ENCODE assay signal across 8 cellular contexts in the genomic region with DNA sequence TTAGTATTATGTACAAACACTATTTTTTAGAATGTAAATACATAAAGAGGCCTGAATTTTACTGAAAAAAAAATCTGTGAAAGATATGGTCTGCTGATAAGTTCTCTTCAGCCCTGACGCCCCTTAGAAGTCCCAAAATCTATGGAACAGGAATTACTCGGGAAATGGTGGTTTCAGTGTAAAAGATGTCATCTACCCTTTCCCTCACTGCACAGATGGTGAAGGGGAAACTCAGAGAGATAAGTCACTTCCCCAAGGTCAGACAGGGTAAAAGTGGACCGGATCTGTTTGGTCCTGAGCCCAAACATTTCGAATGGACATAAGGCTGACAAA. TPM values are rescaled to one million over a fixed set of nuclear protein-coding genes. Genes with fewer than 3 reads are reported as not detected.
DNase-seq lines count a peak whose midpoint lies in the region; ATAC-seq, FAIRE-seq and TF ChIP-seq lines count a peak whose summit lies in the region.

No MANE protein-coding gene starts in this region.

- no peaks in the 10 kb centered on the region for H3K9me3 ChIP-seq in astrocyte (ENCODE audit: insufficient read depth, low read depth, low read length)

- peak overlapping the region; percentile 97 for H2AFZ ChIP-seq in astrocyte (ENCODE audit: low read depth, low read length)

- no peak for DNase-seq in GM12864 (ENCODE audit: low read depth)
- no peak for DNase-seq in astrocyte (ENCODE audit: low read depth)
- DNase-seq in nephron progenitor cell: no peak
- DNase-seq in AG20443 (ENCODE audit: low spot score): no peak
- DNase-seq in activated CD4-positive, CD25-positive, alpha-beta regulatory T cell treated with anti-CD3 and anti-CD28 coated beads, Interleukin-2, amount 50 U/mL, for 72 hours: no peak
- DNase-seq in activated CD4-positive, CD25-positive, alpha-beta regulatory T cell (lab: John Stamatoyannopoulos, UW): no peak
- DNase-seq in NCI-H748 treated with DMSO at 0.1 percent for 48 hours (lab: John Stamatoyannopoulos, UW): no peak

- peak overlapping the region; percentile 87 for H3K4me2 ChIP-seq in astrocyte (ENCODE audit: low read length)

- peaks cover 2% of the 10 kb centered on the region for H3K4me1 ChIP-seq in astrocyte (ENCODE audit: insufficient read depth, low read length)

- H3K27ac Mint-ChIP-seq in astrocyte (ENCODE audit: unreplicated experiment) (no peak overlapping the region), nephron progenitor cell (no peak overlapping the region)

- H3K36me3 Mint-ChIP-seq in astrocyte (ENCODE audit: low read depth, unreplicated experiment) (no peaks in the 10 kb centered on the region), nephron progenitor cell (ENCODE audit: low read depth) (peaks cover 4% of the 10 kb centered on the region)

- H3K27ac ChIP-seq in astrocyte (ENCODE audit: low read depth, low read length): no peak overlapping the region

- no peak for FAIRE-seq in astrocyte (lab: Jason Lieb, UNC)

- no peaks in the 10 kb centered on the region for H3K36me3 ChIP-seq in astrocyte (ENCODE audit: insufficient read depth, low read length)

- peaks cover 19% of the 10 kb centered on the region for H3K79me2 ChIP-seq in astrocyte (ENCODE audit: insufficient read depth, low read length)

- no peak for TF ChIP-seq CTCF in GM12864 (IDR thresholded peaks at IDR 0.05; ENCODE audit: low read depth, low read length, missing control alignments)
- no peak for TF ChIP-seq CTCF in astrocyte (IDR thresholded peaks at IDR 0.05; ENCODE audit: insufficient read depth, low read depth, low read length)
- TF ChIP-seq CTCF in nephron progenitor cell (IDR thresholded peaks at IDR 0.05): no peak

- H3K4me1 Mint-ChIP-seq in astrocyte (ENCODE audit: low read depth, unreplicated experiment) (peaks cover 1% of the 10 kb centered on the region), nephron progenitor cell (peaks cover 14% of the 10 kb centered on the region)

- H3K4me3 ChIP-seq in GM12864 (ENCODE audit: low read depth, low read length): peak overlapping the region; percentile 36
- H3K4me3 ChIP-seq in astrocyte (ENCODE audit: insufficient read depth, low read depth, low read length): peak overlapping the region; percentile 78

- H3K9ac ChIP-seq in astrocyte (ENCODE audit: low read length): peak overlapping the region; percentile 73

- no peaks in the 10 kb centered on the region for H4K20me1 ChIP-seq in astrocyte (ENCODE audit: insufficient read depth, low read length)

- peak; percentile 36 for ATAC-seq in HG02943 (IDR thresholded peaks at IDR 0.05; ENCODE audit: low read depth, unreplicated experiment)

- H3K4me3 Mint-ChIP-seq in astrocyte (ENCODE audit: unreplicated experiment) (peak overlapping the region; percentile 83), nephron progenitor cell (peak overlapping the region; percentile 82)

- H3K27me3 Mint-ChIP-seq in astrocyte (ENCODE audit: low read depth, unreplicated experiment) (no peaks in the 10 kb centered on the region), nephron progenitor cell (ENCODE audit: low read depth, poor library complexity) (no peaks in the 10 kb centered on the region)

- peaks cover 1% of the 10 kb centered on the region for H3K9me3 Mint-ChIP-seq in astrocyte (ENCODE audit: unreplicated experiment)
- no peaks in the 10 kb centered on the region for H3K9me3 Mint-ChIP-seq in nephron progenitor cell

- H3K27me3 ChIP-seq in astrocyte (ENCODE audit: insufficient read depth, low read length): no peaks in the 10 kb centered on the region

RNA-seq across cellular contexts. Expression of a gene that starts 0.5 kb away (rescaled TPM):
- 1.5 and 1.9 TPM in 2 replicates for total RNA-seq in astrocyte
